8 cellular contexts compared by ENCODE assay signal in genomic region chr12:102957339-102958050, GRCh38. TPM values are rescaled to one million over a fixed set of nuclear protein-coding genes. Genes with fewer than 3 reads are reported as not detected.
DNase-seq lines count a peak whose midpoint lies in the region; ATAC-seq and TF ChIP-seq lines count a peak whose summit lies in the region.

Gene ASCL1, plus strand, starts transcription at chr12:102957674. Its CDS starts 571 bp downstream, at chr12:102958245.

- no peaks in the 10 kb centered on the region for H3K9me2 ChIP-seq in GM23338 (ENCODE audit: insufficient read depth)

- H3K36me3 Mint-ChIP-seq in GM23338 (ENCODE audit: low read depth), result no peaks in the 10 kb centered on the region
- peaks cover 0 to 8% (median 0%) of the 10 kb centered on the region in 5 donors for H3K36me3 Mint-ChIP-seq in naive thymus-derived CD4-positive, alpha-beta T cell

- H3K36me3 ChIP-seq in GM23338 (ENCODE audit: insufficient read depth), result no peaks in the 10 kb centered on the region
- no peaks in the 10 kb centered on the region for H3K36me3 ChIP-seq in naive thymus-derived CD4-positive, alpha-beta T cell (ENCODE audit: control insufficient read depth in 2 of 3, insufficient read depth in 3 of 3, low read length in 3 of 3)

- peak within 1 kb of the TSS; percentile 81 for H3K4me3 Mint-ChIP-seq in GM23338
- H3K4me3 Mint-ChIP-seq in naive thymus-derived CD4-positive, alpha-beta T cell, result peak within 1 kb of the TSS; percentile 34 to 86 (median 68)

- ATAC-seq in GM23338 (peak; percentile 16), GM18858 (IDR thresholded peaks at IDR 0.05; ENCODE audit: unreplicated experiment) (no peak)
- ATAC-seq in naive thymus-derived CD4-positive, alpha-beta T cell, result no peak

- peak; percentile 98 for DNase-seq in DMS53 (lab: John Stamatoyannopoulos, UW)
- peak; percentile 74 for DNase-seq in GM23338 (ENCODE audit: low spot score)
- DNase-seq in NCI-H510A (lab: John Stamatoyannopoulos, UW), result peak; percentile 92
- DNase-seq in dorsolateral prefrontal cortex, result peak in 3 of 10 donors; percentile 43 to 66 (median 46)
- DNase-seq in naive thymus-derived CD4-positive, alpha-beta T cell, result no peak
- no peak for DNase-seq in OCI-M1 (lab: John Stamatoyannopoulos, UW)
- DNase-seq in activated CD4-positive, alpha-beta T cell treated with anti-CD3 and anti-CD28 coated beads for 48 hours, result no peak

- peaks cover 100% of the 10 kb centered on the region for H3K27me3 ChIP-seq in GM23338 (ENCODE audit: insufficient read depth)
- H3K27me3 ChIP-seq in dorsolateral prefrontal cortex, result peaks cover 0 to 91% (median 43%) of the 10 kb centered on the region in 45 donors
- peaks cover 7 to 16% of the 10 kb centered on the region in 2 donors for H3K27me3 ChIP-seq in naive thymus-derived CD4-positive, alpha-beta T cell (ENCODE audit: control insufficient read depth in 2 of 2, insufficient read depth in 2 of 2, low read length in 2 of 2)

- peak within 1 kb of the TSS; percentile 69 for H3K4me3 ChIP-seq in GM23338
- H3K4me3 ChIP-seq in dorsolateral prefrontal cortex, result peak within 1 kb of the TSS; percentile 27 to 73 (median 57)
- H3K4me3 ChIP-seq in naive thymus-derived CD4-positive, alpha-beta T cell (ENCODE audit: low read length), result no peak within 1 kb of the TSS

- H3K4me1 ChIP-seq in GM23338 (ENCODE audit: insufficient read depth), result peaks cover 49% of the 10 kb centered on the region
- peaks cover 0 to under 1% of the 10 kb centered on the region in 2 donors for H3K4me1 ChIP-seq in naive thymus-derived CD4-positive, alpha-beta T cell (ENCODE audit: control insufficient read depth in 2 of 2, insufficient read depth in 2 of 2, low read length in 2 of 2)

- H3K27ac Mint-ChIP-seq in GM23338, result no peak within 1 kb of the TSS
- H3K27ac Mint-ChIP-seq in naive thymus-derived CD4-positive, alpha-beta T cell, result peak within 1 kb of the TSS in 1 of 9 donors; percentile 56

- H3K9me3 Mint-ChIP-seq in GM23338, result peaks cover 3% of the 10 kb centered on the region; the same call in 2 of the 3 replicates
- peaks cover 0 to 8% (median 0%) of the 10 kb centered on the region in 11 donors for H3K9me3 Mint-ChIP-seq in naive thymus-derived CD4-positive, alpha-beta T cell

- H3K27ac ChIP-seq in GM23338 (ENCODE audit: low read depth), result no peak within 1 kb of the TSS
- peak within 1 kb of the TSS in 56 of 59 donors; percentile 9 to 93 (median 70) for H3K27ac ChIP-seq in dorsolateral prefrontal cortex
- H3K27ac ChIP-seq in naive thymus-derived CD4-positive, alpha-beta T cell (ENCODE audit: low read depth, low read length), result no peak within 1 kb of the TSS

- peaks cover 98% of the 10 kb centered on the region for H3K27me3 Mint-ChIP-seq in GM23338 (ENCODE audit: insufficient read depth, low read depth, poor library complexity)
- H3K27me3 Mint-ChIP-seq in naive thymus-derived CD4-positive, alpha-beta T cell, result peaks cover 81 to 90% (median 85%) of the 10 kb centered on the region in 5 donors

- peaks cover 28% of the 10 kb centered on the region for H4K20me1 ChIP-seq in GM23338 (replicated peaks; ENCODE audit: insufficient read depth)

- intact Hi-C loops in dorsolateral prefrontal cortex (cut with DNase I), result no loop called here
- intact Hi-C loops in naive thymus-derived CD4-positive, alpha-beta T cell (cut with micrococcal nuclease), result loop anchor here in 1 of 2 donors (5.0 to 10.0 kb wide), 2 partner anchors 317 to 485 kb away; no protein-coding TSS in a partner anchor

- peak within 1 kb of the TSS; percentile 92 for H3K4me2 ChIP-seq in GM23338

- POLR2A ChIA-PET in naive thymus-derived CD4-positive, alpha-beta T cell (lab: Charles Lee), result no interaction called here

- peaks cover 17% of the 10 kb centered on the region; the same call in 1 of the 2 replicates for H3F3A ChIP-seq in GM23338 (replicated peaks; ENCODE audit: low read depth)

- no peaks in the 10 kb centered on the region for H3K79me2 ChIP-seq in GM23338 (replicated peaks; ENCODE audit: insufficient read depth)

- no peaks in the 10 kb centered on the region for H3K9me3 ChIP-seq in naive thymus-derived CD4-positive, alpha-beta T cell (ENCODE audit: control insufficient read depth in 2 of 3, low read length in 3 of 3)

- TF ChIP-seq CTCF in GM23338 (conservative IDR thresholded peaks at IDR 0.05; ENCODE audit: low read depth in 2 of 2) (no peak), dorsolateral prefrontal cortex (IDR thresholded peaks at IDR 0.05 in 54 of 56, conservative IDR thresholded peaks at IDR 0.05 in 2 of 56; ENCODE audit: low read depth in 1 of 56, partially characterized antibody in 56 of 56) (no peak)

- peak within 1 kb of the TSS; percentile 89 for H2AFZ ChIP-seq in GM23338

- H3K4me1 Mint-ChIP-seq in GM23338, result peaks cover 37% of the 10 kb centered on the region
- H3K4me1 Mint-ChIP-seq in naive thymus-derived CD4-positive, alpha-beta T cell, result peaks cover 3 to 44% (median 24%) of the 10 kb centered on the region in 7 donors

- CTCF ChIA-PET in naive thymus-derived CD4-positive, alpha-beta T cell (lab: Charles Lee), result no interaction called here

TF ChIP-seq in GM23338, 12 proteins besides CTCF, POLR2A, EP300 and RAD21:
- no peak for TF ChIP-seq ZNF331 (CRISPR knock-in tag; IDR thresholded peaks at IDR 0.05; ENCODE audit: low read depth)
- TF ChIP-seq EZH2 (IDR thresholded peaks at IDR 0.05; ENCODE audit: low read depth, unreplicated experiment), result peak; percentile 91
- TF ChIP-seq ZNF462 (CRISPR knock-in tag; IDR thresholded peaks at IDR 0.05), result no peak
TF ChIP-seq in GM23338: peak in this region for 1.

RNA-seq across cellular contexts. Expression of gene ASCL1, which starts in this region (rescaled TPM):
- 0.78 TPM in 1 of 2 replicates, not detected in the other for total RNA-seq in GM23338 (2014; rRNA removed; shearing (Covaris generic))
- polyA plus RNA-seq in GM23338 (2016; fragmentation: Nextera tagmentation; extraction: Ambion mirVana), result 0.26 and 0.37 TPM in 2 replicates
- total RNA-seq in dorsolateral prefrontal cortex, result 10 to 100 TPM in 82 of 120 experiments, 1 to 10 TPM in 38; 4.4 to 31.2 (median 11.2) TPM
- total RNA-seq in naive thymus-derived CD4-positive, alpha-beta T cell, result not detected
- not detected for polyA plus RNA-seq in naive thymus-derived CD4-positive, alpha-beta T cell

Comparison
In these comparisons a context has a peak if more than half of its experiments do, and no peak if none do; other contexts are left out.
1. Peak in DNase-seq, ATAC-seq, H3K4me3 ChIP-seq and H3K4me2 ChIP-seq in GM23338; RNA of the gene not detected or under 1 TPM.
2. DNase-seq: peak in DMS53 (single experiment) and NCI-H510A (single experiment); none in naive thymus-derived CD4-positive, alpha-beta T cell (0 of 9), OCI-M1 (single experiment) and activated CD4-positive, alpha-beta T cell treated with anti-CD3 and anti-CD28 coated beads for 48 hours (single experiment).
3. H3K27ac ChIP-seq: peak in dorsolateral prefrontal cortex (56 of 59); none in GM23338 (single experiment) and naive thymus-derived CD4-positive, alpha-beta T cell (single experiment).